ENCODE assay signal across 9 cellular contexts in the genomic region with DNA sequence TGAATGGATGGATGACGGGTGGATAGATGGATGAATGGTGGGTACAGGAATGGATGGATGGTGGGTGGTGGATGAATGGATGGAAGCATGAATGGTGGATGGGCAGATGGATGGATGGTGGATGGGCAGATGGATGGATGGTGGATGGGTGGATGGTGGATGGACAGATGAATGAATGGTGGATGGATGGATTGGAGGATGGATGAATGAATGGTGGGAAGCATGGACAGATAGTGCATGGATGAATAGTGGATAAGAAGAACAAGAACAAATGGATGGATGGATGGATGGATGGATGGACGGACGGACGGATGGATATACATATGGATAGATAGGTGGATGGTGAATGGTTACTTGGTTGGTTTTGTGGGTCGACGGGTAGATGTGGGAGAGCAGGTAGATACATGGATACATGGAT. TPM values are rescaled to one million over a fixed set of nuclear protein-coding genes. Genes with fewer than 3 reads are reported as not detected.
"Had no signal": no experiment of that assay in that cellular context is flagged by ENCODE, and none has a peak within 500 bp of the region (broad histone marks: within the 10 kb centered on the region; RNA-seq: fewer than 3 reads in every experiment).

No MANE protein-coding gene starts in this region.

- H3K9ac ChIP-seq: KMS-11 had no signal

- DNase-seq: H9, HCEC 1CT, HFFc6, KBM-7 had no signal

- H3K27ac ChIP-seq: HL-60, KMS-11 had no signal

- H3K4me3 ChIP-seq: GM23338 had no signal

- H3K4me2 ChIP-seq: GM23338, KMS-11 had no signal

- H2AFZ ChIP-seq: GM23338 had no signal

RNA-seq across cellular contexts. Expression of a gene that starts 4.7 kb away (rescaled TPM):
- total RNA-seq: HT1080 had no signal
- polyA plus RNA-seq: IgD-negative memory B cell had no signal
